ENCODE assay signal across 28 cellular contexts in the genomic region with DNA sequence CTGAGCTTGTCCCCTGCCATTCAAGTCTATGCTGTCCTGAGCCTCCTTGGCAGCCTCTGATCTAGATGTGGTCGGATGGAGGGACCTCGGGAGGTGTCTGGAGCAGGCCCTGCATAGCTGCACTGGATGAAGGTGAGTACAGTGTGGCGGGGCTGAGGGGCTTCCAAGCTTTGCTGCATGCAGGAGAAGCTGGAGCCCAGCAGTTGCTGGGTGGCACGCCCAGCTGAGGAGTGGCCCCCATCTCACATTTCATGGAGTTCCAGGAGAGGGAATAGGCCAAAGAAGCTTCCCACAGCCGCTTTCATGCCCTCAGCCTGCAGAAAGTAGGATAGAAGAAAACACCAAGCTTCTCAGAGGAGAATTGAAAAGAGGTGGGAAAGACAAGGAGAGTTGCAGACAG. TPM values are rescaled to one million over a fixed set of nuclear protein-coding genes. Genes with fewer than 3 reads are reported as not detected.
"Had no signal": no experiment of that assay in that cellular context is flagged by ENCODE, and none has a peak within 500 bp of the region (broad histone marks: within the 10 kb centered on the region; RNA-seq: fewer than 3 reads in every experiment).

No MANE protein-coding gene starts in this region.

- H3K4me1 Mint-ChIP-seq: memory B cell had no signal

- ATAC-seq: gastrocnemius medialis, heart right ventricle, left cardiac atrium, left lung, left ventricle myocardium superior, lower lobe of right lung had no signal

- DNase-seq: dermis blood vessel endothelial cell; dorsolateral prefrontal cortex; effector CD4-positive, alpha-beta T cell; effector memory CD4-positive, alpha-beta T cell; esophagus squamous epithelium; foreskin fibroblast; foreskin melanocyte; gastrocnemius medialis; glutamatergic neuron; heart right ventricle; hippocampal formation; left cardiac atrium; left lung; left ventricle myocardium superior; lower lobe of right lung; mammary epithelial cell; mesendoderm; midbrain had no signal

- H3K4me1 ChIP-seq: gastrocnemius medialis, heart right ventricle, left lung had no signal

- H3K4me3 ChIP-seq: coronary artery, dorsolateral prefrontal cortex, esophagus squamous epithelium, gastrocnemius medialis, heart right ventricle, left lung, lower lobe of right lung had no signal

- H3K27ac ChIP-seq: coronary artery, dorsolateral prefrontal cortex, esophagus squamous epithelium, gastrocnemius medialis, heart right ventricle, left lung, lower lobe of right lung had no signal

- H3K36me3 ChIP-seq: esophagus squamous epithelium, gastrocnemius medialis, heart right ventricle, left lung, lower lobe of right lung had no signal

- H3K4me3 Mint-ChIP-seq: memory B cell had no signal

- H3K27ac Mint-ChIP-seq: memory B cell had no signal

- H3K36me3 Mint-ChIP-seq: memory B cell had no signal

RNA-seq across cellular contexts. Expression of a gene that starts 48.2 kb away (rescaled TPM):
- total RNA-seq: dermis blood vessel endothelial cell, dorsolateral prefrontal cortex, endothelial cell of umbilical vein, epithelial cell of proximal tubule, esophagus squamous epithelium, gastrocnemius medialis, glomerular endothelial cell, heart right ventricle, left cardiac atrium, left lung, left ventricle myocardium superior, lower leg skin, lower lobe of right lung, mammary epithelial cell, mononuclear cell, mucosa of gallbladder had no signal
- polyA plus RNA-seq: endothelial cell of umbilical vein, esophagus, heart right ventricle, keratinocyte, mammary epithelial cell had no signal
